In genomic region chr2:126835261-126835660, GRCh38 we compare ENCODE assay signal across 27 cellular contexts.
"Had no signal": no experiment of that assay in that cellular context is flagged by ENCODE, and none has a peak within 500 bp of the region (broad histone marks: within the 10 kb centered on the region; RNA-seq: fewer than 3 reads in every experiment).

No MANE protein-coding gene starts in this region.

- H3K36me3 ChIP-seq: neural progenitor cell, pancreas, prostate gland, right lobe of liver, stomach, thoracic aorta, thyroid gland, tibial nerve, upper lobe of left lung, vagina had no signal

- DNase-seq: naive thymus-derived CD4-positive, alpha-beta T cell; natural killer cell; occipital lobe; pancreas; retina; right cardiac atrium; right lobe of liver; stimulated activated CD4-positive, alpha-beta T cell treated with anti-CD3 and anti-CD28 coated beads, Interleukin-15, amount 100 ng/mL, for 24 hours; stimulated activated CD4-positive, alpha-beta T cell treated with anti-CD3 and anti-CD28 coated beads, Interleukin-2, amount 100 ng/mL, for 24 hours; stimulated activated CD4-positive, alpha-beta T cell treated with anti-CD3 and anti-CD28 coated beads, Interleukin-2, amount 100 ng/mL, for 48 hours; stimulated activated CD4-positive, alpha-beta T cell treated with anti-CD3 and anti-CD28 coated beads, Interleukin-4, amount 100 ng/mL, for 24 hours; stimulated activated naive B cell treated with anti-CD40 and anti-IgM and Interleukin-4, amounts not matched to agents 10 μg/mL and 1 μg/mL and 100 μg/mL, for 72 hours; stimulated activated naive CD4-positive, alpha-beta T cell treated with Interleukin-2 at 50 U/mL for 16 hours; stomach; thyroid gland; trophoblast cell; upper lobe of left lung had no signal

- H3K4me1 Mint-ChIP-seq: naive thymus-derived CD4-positive, alpha-beta T cell; natural killer cell; neural progenitor cell; stimulated activated effector memory CD8-positive, alpha-beta T cell treated with anti-CD3 and anti-CD28 coated beads, Interleukin-12 subunit alpha, Interleukin-12 subunit beta, amount 100 ng/mL, for 72 hours; stimulated activated naive B cell treated with anti-CD40 and anti-IgM and Interleukin-4, amounts not matched to agents 10 μg/mL and 1 μg/mL and 100 μg/mL, for 72 hours had no signal

- H3K27ac ChIP-seq: neural progenitor cell, pancreas, prostate gland, right lobe of liver, skin epidermis, stomach, thoracic aorta, thyroid gland, tibial nerve, upper lobe of left lung, vagina had no signal

- H3K9me3 Mint-ChIP-seq: natural killer cell; nephron; neural progenitor cell; stimulated activated effector memory CD8-positive, alpha-beta T cell treated with anti-CD3 and anti-CD28 coated beads, Interleukin-12 subunit alpha, Interleukin-12 subunit beta, amount 100 ng/mL, for 72 hours; stimulated activated naive B cell treated with anti-CD40 and anti-IgM and Interleukin-4, amounts not matched to agents 10 μg/mL and 1 μg/mL and 100 μg/mL, for 72 hours; stimulated activated naive CD8-positive, alpha-beta T cell treated with anti-CD3 and anti-CD28 coated beads, Interleukin-15, Interleukin-2, amounts not matched to agents 100 ng/mL and 50 ng/mL, for 24 hours had no signal

- H3K4me3 ChIP-seq: neural progenitor cell, pancreas, prostate gland, right lobe of liver, skin epidermis, smooth muscle cell, stomach, thoracic aorta, thyroid gland, tibial nerve, upper lobe of left lung, vagina had no signal

- H3K27ac Mint-ChIP-seq: naive thymus-derived CD4-positive, alpha-beta T cell; natural killer cell; nephron; neural progenitor cell; stimulated activated effector memory CD8-positive, alpha-beta T cell treated with anti-CD3 and anti-CD28 coated beads, Interleukin-12 subunit alpha, Interleukin-12 subunit beta, amount 100 ng/mL, for 72 hours; stimulated activated naive B cell treated with anti-CD40 and anti-IgM and Interleukin-4, amounts not matched to agents 10 μg/mL and 1 μg/mL and 100 μg/mL, for 72 hours; stimulated activated naive CD8-positive, alpha-beta T cell treated with anti-CD3 and anti-CD28 coated beads, Interleukin-15, Interleukin-2, amounts not matched to agents 100 ng/mL and 50 ng/mL, for 24 hours had no signal

- H3K4me3 Mint-ChIP-seq: naive thymus-derived CD4-positive, alpha-beta T cell; natural killer cell; nephron; neural progenitor cell; stimulated activated effector memory CD8-positive, alpha-beta T cell treated with anti-CD3 and anti-CD28 coated beads, Interleukin-12 subunit alpha, Interleukin-12 subunit beta, amount 100 ng/mL, for 72 hours; stimulated activated naive B cell treated with anti-CD40 and anti-IgM and Interleukin-4, amounts not matched to agents 10 μg/mL and 1 μg/mL and 100 μg/mL, for 72 hours; stimulated activated naive CD8-positive, alpha-beta T cell treated with anti-CD3 and anti-CD28 coated beads, Interleukin-15, Interleukin-2, amounts not matched to agents 100 ng/mL and 50 ng/mL, for 24 hours had no signal

- H3K9me3 ChIP-seq: pancreas, prostate gland, right lobe of liver, stomach, thoracic aorta, thyroid gland, tibial nerve, upper lobe of left lung, vagina had no signal

- H3K4me1 ChIP-seq: pancreas, prostate gland, right lobe of liver, stomach, thyroid gland, tibial nerve, upper lobe of left lung, vagina had no signal

- H3K27me3 Mint-ChIP-seq: stimulated activated naive CD8-positive, alpha-beta T cell treated with anti-CD3 and anti-CD28 coated beads, Interleukin-15, Interleukin-2, amounts not matched to agents 100 ng/mL and 50 ng/mL, for 24 hours had no signal

- H3K27me3 ChIP-seq: neural progenitor cell, pancreas, right lobe of liver, thyroid gland, tibial nerve, upper lobe of left lung, vagina had no signal

- ATAC-seq: naive thymus-derived CD4-positive, alpha-beta T cell; natural killer cell; pancreas; right cardiac atrium; right lobe of liver; stimulated activated effector memory CD8-positive, alpha-beta T cell treated with anti-CD3 and anti-CD28 coated beads, Interleukin-12 subunit alpha, Interleukin-12 subunit beta, amount 100 ng/mL, for 72 hours; stimulated activated naive B cell treated with anti-CD40 and anti-IgM and Interleukin-4, amounts not matched to agents 10 μg/mL and 1 μg/mL and 100 μg/mL, for 72 hours had no signal

- H3K36me3 Mint-ChIP-seq: naive thymus-derived CD4-positive, alpha-beta T cell; natural killer cell; neural progenitor cell; stimulated activated effector memory CD8-positive, alpha-beta T cell treated with anti-CD3 and anti-CD28 coated beads, Interleukin-12 subunit alpha, Interleukin-12 subunit beta, amount 100 ng/mL, for 72 hours; stimulated activated naive B cell treated with anti-CD40 and anti-IgM and Interleukin-4, amounts not matched to agents 10 μg/mL and 1 μg/mL and 100 μg/mL, for 72 hours had no signal
